Comparison of ENCODE assay signal across 30 cellular contexts in genomic region chr17:56018202-56018601, GRCh38.
"Had no signal": no experiment of that assay in that cellular context is flagged by ENCODE, and none has a peak within 500 bp of the region (broad histone marks: within the 10 kb centered on the region; RNA-seq: fewer than 3 reads in every experiment).

No MANE protein-coding gene starts in this region.

- FAIRE-seq: astrocyte, bronchial epithelial cell, colon had no signal

- DNase-seq: activated CD4-positive, alpha-beta memory T cell treated with anti-CD3 and anti-CD28 coated beads for 36 hours; activated CD4-positive, alpha-beta T cell treated with anti-CD3 and anti-CD28 coated beads for 36 hours; activated CD4-positive, CD25-positive, alpha-beta regulatory T cell; activated CD4-positive, CD25-positive, alpha-beta regulatory T cell treated with anti-CD3 and anti-CD28 coated beads, Interleukin-2, amount 50 U/mL, for 72 hours; activated CD8-positive, alpha-beta memory T cell treated with anti-CD3 and anti-CD28 coated beads for 24 hours; activated effector memory CD4-positive, alpha-beta T cell treated with Interleukin-2 at 50 U/mL for 16 hours; activated gamma-delta T cell treated with Interleukin-2 at 50 U/mL for 16 hours; activated naive CD4-positive, alpha-beta T cell treated with anti-CD3 and anti-CD28 coated beads, Interleukin-2, amount 50 U/mL, for 16 hours; activated naive CD4-positive, alpha-beta T cell treated with Interleukin-2 at 50 U/mL for 16 hours; activated T-cell treated with anti-CD3 and anti-CD28 coated beads, Interleukin-2, amount 50 U/mL, for 4 hours; amniotic stem cell; anterior cingulate cortex; brain microvascular endothelial cell; caudate nucleus; cortex of kidney; dermis blood vessel endothelial cell; effector CD4-positive, alpha-beta T cell; effector memory CD8-positive, alpha-beta T cell; erythroblast; esophagus squamous epithelium; foreskin melanocyte; head of caudate nucleus; T-helper 2 cell had no signal

- H3K27me3 ChIP-seq: brain microvascular endothelial cell had no signal

- H3K27me3 Mint-ChIP-seq: activated naive CD8-positive, alpha-beta T cell had no signal

- H3K27ac ChIP-seq: brain microvascular endothelial cell, esophagus squamous epithelium, gastroesophageal sphincter had no signal

- H3K36me3 ChIP-seq: brain microvascular endothelial cell, esophagus squamous epithelium, gastroesophageal sphincter had no signal

- ATAC-seq: activated CD4-positive, alpha-beta T cell treated with anti-CD3 and anti-CD28 coated beads for 36 hours; activated T-cell treated with anti-CD3 and anti-CD28 coated beads, Interleukin-2, amount 50 U/mL, for 4 hours; activated T-helper 17 cell treated with anti-CD3 and anti-CD28 coated beads, Interleukin-2, amount 50 U/mL, for 72 hours; effector memory CD8-positive, alpha-beta T cell; gastroesophageal sphincter had no signal

- H3K4me1 ChIP-seq: esophagus squamous epithelium, gastroesophageal sphincter had no signal

- H3K9me3 ChIP-seq: esophagus squamous epithelium had no signal

- H3K36me3 Mint-ChIP-seq: activated CD4-positive, alpha-beta memory T cell treated with anti-CD3 and anti-CD28 coated beads for 36 hours; activated naive CD8-positive, alpha-beta T cell had no signal

- H3K4me1 Mint-ChIP-seq: activated T-helper 17 cell treated with anti-CD3 and anti-CD28 coated beads, Interleukin-2, amount 50 U/mL, for 72 hours had no signal

- H3K9me3 Mint-ChIP-seq: activated CD4-positive, alpha-beta memory T cell treated with anti-CD3 and anti-CD28 coated beads for 36 hours; activated CD4-positive, alpha-beta T cell treated with anti-CD3 and anti-CD28 coated beads, Interleukin-2, amount 10 ng/mL, durations not matched to agents 24 days and 14 days; activated T-helper 17 cell treated with anti-CD3 and anti-CD28 coated beads, Interleukin-2, amount 50 U/mL, for 72 hours; effector memory CD8-positive, alpha-beta T cell had no signal

- H3K27ac Mint-ChIP-seq: activated CD4-positive, alpha-beta memory T cell treated with anti-CD3 and anti-CD28 coated beads for 36 hours; activated CD4-positive, alpha-beta T cell treated with anti-CD3 and anti-CD28 coated beads for 36 hours; activated CD4-positive, alpha-beta T cell treated with anti-CD3 and anti-CD28 coated beads, Interleukin-2, amount 10 ng/mL, durations not matched to agents 24 days and 14 days; activated naive CD8-positive, alpha-beta T cell; activated T-helper 17 cell treated with anti-CD3 and anti-CD28 coated beads, Interleukin-2, amount 50 U/mL, for 72 hours; effector memory CD8-positive, alpha-beta T cell had no signal

- H3K4me3 ChIP-seq: esophagus squamous epithelium, gastroesophageal sphincter had no signal

- H3K4me3 Mint-ChIP-seq: activated CD4-positive, alpha-beta memory T cell treated with anti-CD3 and anti-CD28 coated beads for 36 hours; activated CD4-positive, alpha-beta T cell treated with anti-CD3 and anti-CD28 coated beads for 36 hours; activated CD4-positive, alpha-beta T cell treated with anti-CD3 and anti-CD28 coated beads, Interleukin-2, amount 10 ng/mL, durations not matched to agents 24 days and 14 days; activated naive CD8-positive, alpha-beta T cell; activated T-cell treated with anti-CD3 and anti-CD28 coated beads, Interleukin-2, amount 50 U/mL, for 4 hours; activated T-helper 17 cell treated with anti-CD3 and anti-CD28 coated beads, Interleukin-2, amount 50 U/mL, for 72 hours; effector memory CD8-positive, alpha-beta T cell had no signal
